10 cellular contexts compared by ENCODE assay signal in the genomic region with DNA sequence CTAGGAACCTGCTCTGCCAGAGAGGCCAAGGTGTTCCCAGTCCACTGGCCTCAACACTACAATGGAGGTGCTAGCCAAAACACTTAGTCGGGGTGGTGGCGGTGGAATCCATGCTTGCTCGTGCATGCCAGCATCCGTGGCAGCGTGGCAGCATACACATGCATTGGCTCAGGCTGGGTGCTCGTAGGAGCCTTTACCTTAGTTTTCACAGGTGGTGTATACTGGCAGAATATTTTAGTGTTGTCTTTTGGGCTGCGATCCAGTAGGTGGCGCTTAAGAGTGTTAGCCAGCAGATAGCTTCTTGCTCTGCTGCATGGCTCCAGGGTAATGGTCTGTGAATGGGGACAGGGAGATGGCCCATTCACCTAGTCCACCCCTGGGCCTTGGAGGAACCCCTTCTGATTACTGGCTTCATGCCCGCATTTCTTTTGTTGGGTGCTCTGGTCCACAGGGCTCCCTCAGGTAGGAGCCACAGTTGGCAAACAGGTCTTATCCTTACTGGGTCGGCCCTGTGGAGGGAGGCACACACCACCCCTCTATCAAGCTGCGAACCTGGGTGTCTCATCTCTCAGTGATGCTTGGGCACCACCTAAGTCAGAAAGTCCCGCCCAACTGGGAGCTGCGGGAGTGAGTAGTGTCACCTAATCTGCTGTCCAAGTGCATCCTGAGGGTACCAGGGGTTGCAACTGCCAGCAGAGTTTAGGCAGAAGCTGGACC. TPM values are rescaled to one million over a fixed set of nuclear protein-coding genes. Genes with fewer than 3 reads are reported as not detected.
DNase-seq lines count a peak whose midpoint lies in the region; TF ChIP-seq lines count a peak whose summit lies in the region.
"Had no signal": no experiment of that assay in that cellular context is flagged by ENCODE, and none has a peak within 500 bp of the region (broad histone marks: within the 10 kb centered on the region; RNA-seq: fewer than 3 reads in every experiment).

No MANE protein-coding gene starts in this region.

- H3K27ac ChIP-seq in stomach = no peak overlapping the region
- H3K27ac ChIP-seq: thyroid gland had no signal

- peak; percentile 81 for TF ChIP-seq CTCF in GM06990 (IDR thresholded peaks at IDR 0.05; ENCODE audit: insufficient read depth, low read length, poor library complexity, severe bottlenecking)
- peak; percentile 40 for TF ChIP-seq CTCF in GM20000 (IDR thresholded peaks at IDR 0.05; ENCODE audit: extremely low read depth, missing control alignments)
- TF ChIP-seq CTCF in endothelial cell (IDR thresholded peaks at IDR 0.05; ENCODE audit: unreplicated experiment) = peak; percentile 42
- peak in 1 of 7 experiments; percentile 18 for TF ChIP-seq CTCF in stomach (IDR thresholded peaks at IDR 0.05)

- H3K36me3 Mint-ChIP-seq in endothelial cell (ENCODE audit: low read depth, unreplicated experiment) = no peaks in the 10 kb centered on the region
- no peaks in the 10 kb centered on the region for H3K36me3 Mint-ChIP-seq in activated T-helper 1 cell treated with anti-CD3 and anti-CD28 coated beads, Interleukin-12 subunit alpha, Interleukin-12 subunit beta, Interleukin-2, Interleukin-4 antibody, amounts not matched to agents 30 ng/mL and 10 ng/mL and 1 ng/mL, durations not matched to agents 14 hours and 24 hours and 36 hours (ENCODE audit: low read depth)

- H3K27me3 ChIP-seq in GM06990 (replicated peaks; ENCODE audit: control insufficient read depth, insufficient read depth, low read length) (no peaks in the 10 kb centered on the region), stomach (no peaks in the 10 kb centered on the region)
- H3K27me3 ChIP-seq: thyroid gland had no signal

- no peaks in the 10 kb centered on the region for H3K27me3 Mint-ChIP-seq in endothelial cell (ENCODE audit: unreplicated experiment)
- H3K27me3 Mint-ChIP-seq in activated T-helper 1 cell treated with anti-CD3 and anti-CD28 coated beads, Interleukin-12 subunit alpha, Interleukin-12 subunit beta, Interleukin-2, Interleukin-4 antibody, amounts not matched to agents 30 ng/mL and 10 ng/mL and 1 ng/mL, durations not matched to agents 14 hours and 24 hours and 36 hours (ENCODE audit: insufficient read depth) = no peaks in the 10 kb centered on the region

- H3K36me3 ChIP-seq in GM06990 (ENCODE audit: control insufficient read depth, insufficient read depth, low read length) (no peaks in the 10 kb centered on the region), stomach (peaks cover 0 to 3% (median 0%) of the 10 kb centered on the region in 4 donors)
- H3K36me3 ChIP-seq: thyroid gland had no signal

- intact Hi-C loops in stomach (cut with DNase I; ENCODE audit: low total_unique reads) = no loop called here
- intact Hi-C loops in activated T-helper 1 cell treated with anti-CD3 and anti-CD28 coated beads, Interleukin-12 subunit alpha, Interleukin-12 subunit beta, Interleukin-2, Interleukin-4 antibody, amounts not matched to agents 30 ng/mL and 10 ng/mL and 1 ng/mL, durations not matched to agents 14 hours and 24 hours and 36 hours (cut with micrococcal nuclease) = no loop called here

- no peak overlapping the region for H3K4me3 Mint-ChIP-seq in endothelial cell (ENCODE audit: unreplicated experiment)
- H3K4me3 Mint-ChIP-seq in activated T-helper 1 cell treated with anti-CD3 and anti-CD28 coated beads, Interleukin-12 subunit alpha, Interleukin-12 subunit beta, Interleukin-2, Interleukin-4 antibody, amounts not matched to agents 30 ng/mL and 10 ng/mL and 1 ng/mL, durations not matched to agents 14 hours and 24 hours and 36 hours = no peak overlapping the region

- H3K4me3 ChIP-seq in GM06990 (replicated peaks; ENCODE audit: low read depth, low read length) = no peak overlapping the region
- H3K4me3 ChIP-seq in stomach = no peak overlapping the region
- H3K4me3 ChIP-seq: thyroid gland had no signal

- TF ChIP-seq EP300 in stomach (IDR thresholded peaks at IDR 0.05) = no peak

- no peaks in the 10 kb centered on the region for H3K4me1 ChIP-seq in stomach
- H3K4me1 ChIP-seq: thyroid gland had no signal

- no peak overlapping the region for H3K27ac Mint-ChIP-seq in endothelial cell (ENCODE audit: unreplicated experiment)
- H3K27ac Mint-ChIP-seq in activated T-helper 1 cell treated with anti-CD3 and anti-CD28 coated beads, Interleukin-12 subunit alpha, Interleukin-12 subunit beta, Interleukin-2, Interleukin-4 antibody, amounts not matched to agents 30 ng/mL and 10 ng/mL and 1 ng/mL, durations not matched to agents 14 hours and 24 hours and 36 hours = no peak overlapping the region

- WGBS in stomach, 5 donors = 51 to 86% (median 68%) methylated on average over 3 to 13 of the region's 13 CpGs

- no peak for TF ChIP-seq POLR2A in stomach (IDR thresholded peaks at IDR 0.05)

- DNase-seq in GM06990 (ENCODE audit: extremely low read depth, insufficient read length) (peak; percentile 15), GM20000 (ENCODE audit: low spot score) (peak; percentile 2), NCI-H526 treated with DMSO at 0.1 percent for 48 hours (lab: John Stamatoyannopoulos, UW) (peak; percentile 1), endothelial cell (ENCODE audit: low spot score) (peak; percentile 18), stomach (peak; percentile 35), NCI-H2081 treated with DMSO at 0.1 percent for 48 hours (lab: John Stamatoyannopoulos, UW) (no peak), hypothalamus (lab: John Stamatoyannopoulos, UW) (no peak)
- no peak for DNase-seq in activated T-helper 1 cell treated with anti-CD3 and anti-CD28 coated beads, Interleukin-12 subunit alpha, Interleukin-12 subunit beta, Interleukin-2, Interleukin-4 antibody, amounts not matched to agents 30 ng/mL and 10 ng/mL and 1 ng/mL, durations not matched to agents 14 hours and 24 hours and 36 hours (ENCODE audit: low spot score)

- H3K4me1 Mint-ChIP-seq in endothelial cell (ENCODE audit: unreplicated experiment) = no peaks in the 10 kb centered on the region
- no peaks in the 10 kb centered on the region for H3K4me1 Mint-ChIP-seq in activated T-helper 1 cell treated with anti-CD3 and anti-CD28 coated beads, Interleukin-12 subunit alpha, Interleukin-12 subunit beta, Interleukin-2, Interleukin-4 antibody, amounts not matched to agents 30 ng/mL and 10 ng/mL and 1 ng/mL, durations not matched to agents 14 hours and 24 hours and 36 hours (ENCODE audit: low read depth)

- H3K9me3 Mint-ChIP-seq in endothelial cell (ENCODE audit: unreplicated experiment) = no peaks in the 10 kb centered on the region
- no peaks in the 10 kb centered on the region for H3K9me3 Mint-ChIP-seq in activated T-helper 1 cell treated with anti-CD3 and anti-CD28 coated beads, Interleukin-12 subunit alpha, Interleukin-12 subunit beta, Interleukin-2, Interleukin-4 antibody, amounts not matched to agents 30 ng/mL and 10 ng/mL and 1 ng/mL, durations not matched to agents 14 hours and 24 hours and 36 hours

- peaks cover 0 to 13% (median 6%) of the 10 kb centered on the region in 4 donors for H3K9me3 ChIP-seq in stomach
- H3K9me3 ChIP-seq: thyroid gland had no signal

RNA-seq across cellular contexts. Expression of a gene that starts 40.0 kb away (rescaled TPM):
- total RNA-seq in endothelial cell (ENCODE audit: unreplicated experiment) (not detected), stomach (not detected)
- polyA plus RNA-seq in stomach = not detected
- not detected in 2 replicates for total RNA-seq in activated T-helper 1 cell treated with anti-CD3 and anti-CD28 coated beads, Interleukin-12 subunit alpha, Interleukin-12 subunit beta, Interleukin-2, Interleukin-4 antibody, amounts not matched to agents 30 ng/mL and 10 ng/mL and 1 ng/mL, durations not matched to agents 14 hours and 24 hours and 36 hours
- total RNA-seq: T-helper 2 cell treated with Interferon-gamma antibody and Interleukin-4, amounts not matched to agents 100 ng/mL and 5 ng/mL, for 36 hours; thyroid gland had no signal

RNA-seq across cellular contexts. Expression of a gene that starts 57.1 kb away (rescaled TPM):
- total RNA-seq in endothelial cell (ENCODE audit: unreplicated experiment) (not detected), stomach (1 to 10 TPM in 1 of 5 donors, not detected in 4; 2.4 TPM)
- 1 to 10 TPM in 2 of 3 donors, under 1 TPM in 1; 0.31 to 3.5 (median 2.5) TPM for polyA plus RNA-seq in stomach
- total RNA-seq in activated T-helper 1 cell treated with anti-CD3 and anti-CD28 coated beads, Interleukin-12 subunit alpha, Interleukin-12 subunit beta, Interleukin-2, Interleukin-4 antibody, amounts not matched to agents 30 ng/mL and 10 ng/mL and 1 ng/mL, durations not matched to agents 14 hours and 24 hours and 36 hours = not detected in 2 replicates
- total RNA-seq: T-helper 2 cell treated with Interferon-gamma antibody and Interleukin-4, amounts not matched to agents 100 ng/mL and 5 ng/mL, for 36 hours had no signal

Comparison
In these comparisons a context has a peak if more than half of its experiments do, and no peak if none do; other contexts are left out.
1. DNase-seq: peak in GM06990 (single experiment), GM20000 (single experiment), NCI-H526 treated with DMSO at 0.1 percent for 48 hours (single experiment), endothelial cell (single experiment) and stomach (single experiment); none in activated T-helper 1 cell treated with anti-CD3 and anti-CD28 coated beads, Interleukin-12 subunit alpha, Interleukin-12 subunit beta, Interleukin-2, Interleukin-4 antibody, amounts not matched to agents 30 ng/mL and 10 ng/mL and 1 ng/mL, durations not matched to agents 14 hours and 24 hours and 36 hours (single experiment), NCI-H2081 treated with DMSO at 0.1 percent for 48 hours (single experiment) and hypothalamus (0 of 51).